12 cellular contexts compared by ENCODE assay signal in genomic region chr15:53193149-53193548, GRCh38.
DNase-seq lines count a peak whose midpoint lies in the region; FAIRE-seq and TF ChIP-seq lines count a peak whose summit lies in the region.
"Had no signal": no experiment of that assay in that cellular context is flagged by ENCODE, and none has a peak within 500 bp of the region (broad histone marks: within the 10 kb centered on the region; RNA-seq: fewer than 3 reads in every experiment).

No MANE protein-coding gene starts in this region.

- H3K4me1 ChIP-seq in endothelial cell of umbilical vein (ENCODE audit: control insufficient read depth, extremely low read depth, insufficient read depth, low read length) (no peaks in the 10 kb centered on the region), osteoblast (ENCODE audit: insufficient read depth, low read length) (no peaks in the 10 kb centered on the region)

- no peaks in the 10 kb centered on the region for H3K27me3 ChIP-seq in endothelial cell of umbilical vein (ENCODE audit: control insufficient read depth in 2 of 2, insufficient read depth in 2 of 2, low read length in 2 of 2)
- no peaks in the 10 kb centered on the region for H3K27me3 ChIP-seq in osteoblast (ENCODE audit: insufficient read depth, low read length)

- H3K9me3 Mint-ChIP-seq in neural crest cell = peaks cover 4% of the 10 kb centered on the region

- H3K36me3 Mint-ChIP-seq in neural crest cell (ENCODE audit: low read depth) = no peaks in the 10 kb centered on the region

- no peaks in the 10 kb centered on the region for H3K9me1 ChIP-seq in endothelial cell of umbilical vein (replicated peaks; ENCODE audit: control insufficient read depth, extremely low read depth, insufficient read depth, low read length)

- H3K4me3 ChIP-seq in endothelial cell of umbilical vein (replicated peaks in 1 of 3; ENCODE audit: insufficient read depth in 1 of 3, low read depth in 1 of 3, low read length in 3 of 3) (no peak overlapping the region), osteoblast (ENCODE audit: insufficient read depth, low read length) (no peak overlapping the region)

- H2AFZ ChIP-seq in endothelial cell of umbilical vein (ENCODE audit: low read depth, low read length) = no peak overlapping the region
- H2AFZ ChIP-seq in osteoblast (ENCODE audit: low read length) = no peak overlapping the region

- peaks cover 33% of the 10 kb centered on the region for H3K4me1 Mint-ChIP-seq in neural crest cell

- intact Hi-C loops in endothelial cell of umbilical vein (cut with micrococcal nuclease) = no loop called here

- H3K9ac ChIP-seq in endothelial cell of umbilical vein (replicated peaks; ENCODE audit: extremely low read depth, insufficient read depth, low read length) = no peak overlapping the region

- H3K27me3 Mint-ChIP-seq in neural crest cell (ENCODE audit: low read depth) = peaks cover 9% of the 10 kb centered on the region

- no peak for FAIRE-seq in endothelial cell of umbilical vein (lab: Jason Lieb, UNC)
- FAIRE-seq: TTC549 had no signal

- no peaks in the 10 kb centered on the region for H3K9me3 ChIP-seq in endothelial cell of umbilical vein (replicated peaks; ENCODE audit: control insufficient read depth, insufficient read depth, low read length)
- H3K9me3 ChIP-seq in osteoblast (ENCODE audit: low read depth, low read length) = no peaks in the 10 kb centered on the region

- TF ChIP-seq CTCF in endothelial cell of umbilical vein (IDR thresholded peaks at IDR 0.05; ENCODE audit: extremely low read depth in 1 of 2, insufficient read depth in 1 of 2, low read depth in 1 of 2, low read length in 2 of 2) (no peak), neural crest cell (conservative IDR thresholded peaks at IDR 0.05) (no peak), osteoblast (IDR thresholded peaks at IDR 0.05; ENCODE audit: extremely low read depth, low read depth, low read length) (no peak)

- no peak overlapping the region for H3K4me3 Mint-ChIP-seq in neural crest cell

- H3K27ac Mint-ChIP-seq in neural crest cell (ENCODE audit: unreplicated experiment) = no peak overlapping the region

- DNase-seq in HEK293T (ENCODE audit: extremely low spot score) = peak; percentile 5
- DNase-seq in OCI-M1 (lab: John Stamatoyannopoulos, UW) = peak; percentile 16
- DNase-seq in endothelial cell of umbilical vein (ENCODE audit: low read depth, low spot score) = peak; percentile 3
- peak; percentile 5 for DNase-seq in neural crest cell (ENCODE audit: low read depth, low spot score)
- no peak for DNase-seq in effector CD4-positive, alpha-beta T cell
- DNase-seq in osteoblast (ENCODE audit: insufficient read length, low spot score, missing footprints) = no peak
- no peak for DNase-seq in NCI-H69 (lab: John Stamatoyannopoulos, UW)
- DNase-seq: activated CD8-positive, alpha-beta memory T cell treated with anti-CD3 and anti-CD28 coated beads, Interleukin-2, amount 50 U/mL, for 4 hours; occipital lobe; stimulated activated CD4-positive, alpha-beta T cell treated with anti-CD3 and anti-CD28 coated beads, Interleukin-2, amount 100 ng/mL, for 24 hours; stimulated activated naive CD8-positive, alpha-beta T cell treated with anti-CD3 and anti-CD28 coated beads, Interleukin-15, Interleukin-2, amounts not matched to agents 100 U/mL and 50 U/mL, for 24 hours had no signal

- H3K79me2 ChIP-seq in endothelial cell of umbilical vein (ENCODE audit: control insufficient read depth, insufficient read depth, low read length) = no peaks in the 10 kb centered on the region
- no peaks in the 10 kb centered on the region for H3K79me2 ChIP-seq in osteoblast (ENCODE audit: insufficient read depth, low read length)

- H3K36me3 ChIP-seq in endothelial cell of umbilical vein (ENCODE audit: control insufficient read depth in 2 of 2, extremely low read depth in 1 of 2, insufficient read depth in 2 of 2, low read length in 2 of 2) = no peaks in the 10 kb centered on the region
- no peaks in the 10 kb centered on the region for H3K36me3 ChIP-seq in osteoblast (ENCODE audit: insufficient read depth, low read length)

- BruUV-seq in endothelial cell of umbilical vein (replicated peaks; lab: Mats Ljungman, UMichigan) = no TSS peak

- no peaks in the 10 kb centered on the region for H4K20me1 ChIP-seq in endothelial cell of umbilical vein (replicated peaks; ENCODE audit: control insufficient read depth, extremely low read depth, insufficient read depth, low read length)
- no peaks in the 10 kb centered on the region for H4K20me1 ChIP-seq in osteoblast (ENCODE audit: insufficient read depth, low read length)

- CTCF ChIA-PET in HEK293T (lab: Yijun Ruan, JAX) = no interaction called here
- CTCF ChIA-PET in endothelial cell of umbilical vein (lab: Charles Lee) = no interaction called here

- POLR2A ChIA-PET in HEK293T (lab: Yijun Ruan, JAX) = no interaction called here
- POLR2A ChIA-PET in endothelial cell of umbilical vein (lab: Charles Lee) = no interaction called here

- H3K4me2 ChIP-seq in endothelial cell of umbilical vein (ENCODE audit: insufficient read depth, low read length) (no peak overlapping the region), osteoblast (ENCODE audit: insufficient read depth, low read length) (no peak overlapping the region)

- TF ChIP-seq POLR2A in endothelial cell of umbilical vein (IDR thresholded peaks at IDR 0.05; ENCODE audit: low read depth, low read length) = no peak

- dilution Hi-C loops in endothelial cell of umbilical vein (cut with MboI; ENCODE audit: extremely low pct_ligation_motif_present, low sequenced_read_pairs) = no loop called here

- H3K27ac ChIP-seq in endothelial cell of umbilical vein (ENCODE audit: insufficient read depth, low read depth, low read length) = no peak overlapping the region
- H3K27ac ChIP-seq in osteoblast (ENCODE audit: low read depth, low read length) = no peak overlapping the region

TF ChIP-seq in HEK293T, 16 proteins besides CTCF, POLR2A, EP300 and RAD21:
- TF ChIP-seq ELF4 (IDR thresholded peaks at IDR 0.05) = no peak
- no peak for TF ChIP-seq FOXM1 (IDR thresholded peaks at IDR 0.05; ENCODE audit: borderline replicate concordance)
- TF ChIP-seq SUZ12 (IDR thresholded peaks at IDR 0.05) = no peak
- no peak for TF ChIP-seq PKNOX1 (IDR thresholded peaks at IDR 0.05)
- no peak for TF ChIP-seq TARDBP (IDR thresholded peaks at IDR 0.05)
- no peak for TF ChIP-seq FOXK2 (IDR thresholded peaks at IDR 0.05)
- no peak for TF ChIP-seq CTBP1 (IDR thresholded peaks at IDR 0.05; ENCODE audit: borderline replicate concordance)
- no peak for TF ChIP-seq ARNT (IDR thresholded peaks at IDR 0.05)
- TF ChIP-seq SP1 (IDR thresholded peaks at IDR 0.05) = no peak

TF ChIP-seq in endothelial cell of umbilical vein, 7 proteins besides CTCF, POLR2A, EP300 and RAD21:
- TF ChIP-seq EZH2 (IDR thresholded peaks at IDR 0.05; ENCODE audit: borderline replicate concordance, low read depth, low read length, severe bottlenecking) (no peak), MAX (IDR thresholded peaks at IDR 0.05; ENCODE audit: insufficient read depth, insufficient read length) (no peak)

Comparison
In these comparisons a context has a peak if more than half of its experiments do, and no peak if none do; other contexts are left out.
1. DNase-seq: peak in HEK293T (single experiment), OCI-M1 (single experiment), endothelial cell of umbilical vein (single experiment) and neural crest cell (single experiment); none in effector CD4-positive, alpha-beta T cell (single experiment), osteoblast (single experiment) and NCI-H69 (single experiment).